In the genomic region with DNA sequence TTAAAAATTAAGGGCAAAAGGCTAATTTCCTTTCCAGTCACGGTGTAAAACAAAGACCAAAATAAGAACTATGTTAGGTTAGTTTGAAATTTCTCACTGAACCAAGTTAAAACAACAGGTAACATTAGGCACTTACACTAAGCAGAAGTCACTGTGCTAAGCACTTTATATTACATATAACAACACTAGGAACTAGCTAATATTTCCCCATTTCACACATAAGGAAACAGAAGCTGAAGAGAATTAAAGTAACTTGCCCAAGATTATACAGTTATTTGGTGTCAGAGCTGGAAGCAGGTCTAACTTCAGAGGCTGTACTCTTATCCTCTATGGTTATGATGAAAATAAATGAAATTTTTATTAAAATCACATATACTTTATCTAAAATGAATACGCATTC, we compare ENCODE assay signal across 1 cellular context.
TF ChIP-seq lines count a peak whose summit lies in the region.

No MANE protein-coding gene starts in this region.

TF ChIP-seq in GM12878, 131 proteins besides CTCF, POLR2A, EP300 and RAD21 (continued from another document):
- TF ChIP-seq, protein P1, sequence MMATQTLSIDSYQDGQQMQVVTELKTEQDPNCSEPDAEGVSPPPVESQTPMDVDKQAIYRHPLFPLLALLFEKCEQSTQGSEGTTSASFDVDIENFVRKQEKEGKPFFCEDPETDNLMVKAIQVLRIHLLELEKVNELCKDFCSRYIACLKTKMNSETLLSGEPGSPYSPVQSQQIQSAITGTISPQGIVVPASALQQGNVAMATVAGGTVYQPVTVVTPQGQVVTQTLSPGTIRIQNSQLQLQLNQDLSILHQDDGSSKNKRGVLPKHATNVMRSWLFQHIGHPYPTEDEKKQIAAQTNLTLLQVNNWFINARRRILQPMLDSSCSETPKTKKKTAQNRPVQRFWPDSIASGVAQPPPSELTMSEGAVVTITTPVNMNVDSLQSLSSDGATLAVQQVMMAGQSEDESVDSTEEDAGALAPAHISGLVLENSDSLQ (IDR thresholded peaks at IDR 0.05) = no peak
